In the genomic region with DNA sequence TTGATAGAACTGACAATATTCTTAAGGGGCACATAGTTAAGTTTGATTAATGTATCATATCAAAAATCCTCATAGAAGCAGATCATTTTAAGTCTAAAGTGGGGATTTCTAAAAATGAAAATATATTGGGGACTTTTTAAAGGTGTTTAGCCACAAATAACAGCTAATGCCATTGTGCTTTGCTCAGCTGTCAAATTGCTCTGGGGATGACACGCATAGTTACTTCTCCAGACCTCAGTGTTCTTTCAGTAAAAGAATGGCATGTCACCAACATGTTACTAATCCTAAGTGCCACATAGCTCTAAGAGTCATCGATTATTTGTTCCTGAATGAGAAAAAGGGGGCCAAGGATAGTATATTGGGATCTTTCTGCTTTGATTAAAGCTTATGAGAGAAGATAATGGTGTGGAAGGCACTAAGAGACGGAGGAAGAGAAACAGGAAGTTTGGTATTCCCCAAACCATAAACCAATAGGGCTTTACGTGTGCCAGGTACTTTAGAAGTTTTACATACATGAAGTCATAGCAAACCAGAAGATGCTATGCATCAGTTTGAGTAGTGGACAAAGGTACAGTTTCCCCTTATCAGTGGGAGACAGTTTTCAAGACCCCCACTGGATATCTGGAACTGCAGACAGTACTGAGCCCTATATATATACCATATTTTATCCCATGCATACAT, we compare ENCODE assay signal across 16 cellular contexts. TPM values are rescaled to one million over a fixed set of nuclear protein-coding genes. Genes with fewer than 3 reads are reported as not detected.
ATAC-seq lines count a peak whose summit lies in the region.
"Not testable (repeated sequence)": the region's sequence is repeated elsewhere in the genome, so short reads cannot be mapped to it uniquely, and the experiment has no call there.
"Had no signal": no experiment of that assay in that cellular context is flagged by ENCODE, and none has a peak within 500 bp of the region (broad histone marks: within the 10 kb centered on the region; RNA-seq: fewer than 3 reads in every experiment).

No MANE protein-coding gene starts in this region.

- H3K27me3 Mint-ChIP-seq in activated T-helper 17 cell treated with anti-CD3 and anti-CD28 coated beads, Interleukin-2, amount 50 U/mL, for 72 hours, result not testable (repeated sequence)

- H3K9me3 Mint-ChIP-seq in activated T-helper 17 cell treated with anti-CD3 and anti-CD28 coated beads, Interleukin-2, amount 50 U/mL, for 72 hours, result not testable (repeated sequence)

- not testable (repeated sequence) for H3K4me3 Mint-ChIP-seq in activated T-helper 17 cell treated with anti-CD3 and anti-CD28 coated beads, Interleukin-2, amount 50 U/mL, for 72 hours

- not testable (repeated sequence) for H3K4me1 Mint-ChIP-seq in activated T-helper 17 cell treated with anti-CD3 and anti-CD28 coated beads, Interleukin-2, amount 50 U/mL, for 72 hours

- not testable (repeated sequence) for H3K27ac Mint-ChIP-seq in activated T-helper 17 cell treated with anti-CD3 and anti-CD28 coated beads, Interleukin-2, amount 50 U/mL, for 72 hours

- peak; percentile 60 for ATAC-seq in GM18520 (IDR thresholded peaks at IDR 0.05; ENCODE audit: unreplicated experiment)
- peak; percentile 53 for ATAC-seq in GM19351 (IDR thresholded peaks at IDR 0.05; ENCODE audit: unreplicated experiment)
- peak; percentile 60 for ATAC-seq in GM21515 (IDR thresholded peaks at IDR 0.05; ENCODE audit: unreplicated experiment)
- peak; percentile 68 for ATAC-seq in HG02678 (IDR thresholded peaks at IDR 0.05; ENCODE audit: unreplicated experiment)
- ATAC-seq in HG03045 (IDR thresholded peaks at IDR 0.05; ENCODE audit: unreplicated experiment), result peak; percentile 73
- peak; percentile 75 for ATAC-seq in HG03378 (IDR thresholded peaks at IDR 0.05; ENCODE audit: unreplicated experiment)
- peak; percentile 69 for ATAC-seq in activated T-helper 17 cell treated with anti-CD3 and anti-CD28 coated beads, Interleukin-2, amount 50 U/mL, for 72 hours (replicated peaks)

- H3K36me3 Mint-ChIP-seq in activated T-helper 17 cell treated with anti-CD3 and anti-CD28 coated beads, Interleukin-2, amount 50 U/mL, for 72 hours (ENCODE audit: low read depth), result not testable (repeated sequence)

RNA-seq across cellular contexts. Expression of gene OR2T35, which starts 2.0 kb away (rescaled TPM):
- not detected for total RNA-seq in activated T-helper 17 cell treated with anti-CD3 and anti-CD28 coated beads, Interleukin-2, amount 50 U/mL, for 72 hours
- total RNA-seq: activated CD4-positive, alpha-beta memory T cell treated with anti-CD3 and anti-CD28 coated beads, Interleukin-2, amount 10 ng/mL, durations not matched to agents 7 days and 5 days; cardiac muscle cell; CD8-positive, alpha-beta memory T cell; dermis blood vessel endothelial cell; endothelial cell of umbilical vein; heart left ventricle; left lobe of liver; mesothelial cell of epicardium; sigmoid colon had no signal

RNA-seq across cellular contexts. Expression of gene OR2T11, which starts 8.2 kb away (rescaled TPM):
- total RNA-seq in activated T-helper 17 cell treated with anti-CD3 and anti-CD28 coated beads, Interleukin-2, amount 50 U/mL, for 72 hours, result not detected
- total RNA-seq: activated CD4-positive, alpha-beta memory T cell treated with anti-CD3 and anti-CD28 coated beads, Interleukin-2, amount 10 ng/mL, durations not matched to agents 7 days and 5 days; cardiac muscle cell; CD8-positive, alpha-beta memory T cell; dermis blood vessel endothelial cell; endothelial cell of umbilical vein; heart left ventricle; left lobe of liver; mesothelial cell of epicardium; sigmoid colon had no signal

RNA-seq across cellular contexts. Expression of gene OR2T27, which starts 12.2 kb away (rescaled TPM):
- not detected for total RNA-seq in activated T-helper 17 cell treated with anti-CD3 and anti-CD28 coated beads, Interleukin-2, amount 50 U/mL, for 72 hours
- total RNA-seq: activated CD4-positive, alpha-beta memory T cell treated with anti-CD3 and anti-CD28 coated beads, Interleukin-2, amount 10 ng/mL, durations not matched to agents 7 days and 5 days; cardiac muscle cell; CD8-positive, alpha-beta memory T cell; dermis blood vessel endothelial cell; endothelial cell of umbilical vein; heart left ventricle; left lobe of liver; mesothelial cell of epicardium; sigmoid colon had no signal

RNA-seq across cellular contexts. Expression of gene OR2T10, which starts 45.6 kb away (rescaled TPM):
- not detected for total RNA-seq in activated T-helper 17 cell treated with anti-CD3 and anti-CD28 coated beads, Interleukin-2, amount 50 U/mL, for 72 hours
- total RNA-seq: activated CD4-positive, alpha-beta memory T cell treated with anti-CD3 and anti-CD28 coated beads, Interleukin-2, amount 10 ng/mL, durations not matched to agents 7 days and 5 days; cardiac muscle cell; CD8-positive, alpha-beta memory T cell; dermis blood vessel endothelial cell; endothelial cell of umbilical vein; heart left ventricle; left lobe of liver; mesothelial cell of epicardium; sigmoid colon had no signal

RNA-seq across cellular contexts. Expression of gene OR14I1, which starts 59.5 kb away (rescaled TPM):
- not detected for total RNA-seq in activated T-helper 17 cell treated with anti-CD3 and anti-CD28 coated beads, Interleukin-2, amount 50 U/mL, for 72 hours
- total RNA-seq: activated CD4-positive, alpha-beta memory T cell treated with anti-CD3 and anti-CD28 coated beads, Interleukin-2, amount 10 ng/mL, durations not matched to agents 7 days and 5 days; cardiac muscle cell; CD8-positive, alpha-beta memory T cell; dermis blood vessel endothelial cell; endothelial cell of umbilical vein; heart left ventricle; left lobe of liver; mesothelial cell of epicardium; sigmoid colon had no signal

Comparison
In these comparisons a context has a peak if more than half of its experiments do, and no peak if none do; other contexts are left out.
1. Peak in every context shown above with its lines: ATAC-seq.